ENCODE assay signal across 8 cellular contexts in the genomic region with DNA sequence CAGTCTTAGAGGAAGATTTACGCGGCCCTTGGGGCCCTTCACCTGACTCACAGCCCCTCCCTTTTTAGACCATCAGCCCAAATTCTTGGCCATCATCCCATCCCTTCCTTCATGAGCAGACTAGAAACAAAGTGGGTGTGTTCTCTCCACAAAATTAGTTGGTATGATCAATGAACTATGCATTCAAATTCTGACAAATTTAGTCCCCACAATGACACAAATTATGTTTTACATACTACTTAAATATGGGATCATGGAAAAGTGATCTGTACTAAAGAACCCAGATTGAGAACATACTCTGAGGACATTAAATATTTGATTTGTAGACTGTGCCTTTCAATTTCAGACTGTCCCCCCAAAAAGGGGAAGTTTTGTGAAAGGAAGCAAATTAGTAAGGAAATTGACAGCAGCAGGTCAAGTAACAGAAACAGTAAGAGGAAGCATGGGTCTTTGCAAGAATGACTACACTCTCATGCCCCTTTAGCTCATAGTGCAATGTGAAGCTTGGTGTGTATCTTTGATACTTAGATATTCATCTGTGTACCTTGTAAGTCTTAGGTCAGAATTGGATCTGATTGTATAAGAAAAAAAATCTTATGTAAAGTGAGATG.
A peak's percentile ranks its signal among the peaks of the same experiment; 100 is the strongest.
DNase-seq lines count a peak whose midpoint lies in the region; ATAC-seq lines count a peak whose summit lies in the region.

No MANE protein-coding gene starts in this region.

- peak overlapping the region; percentile 68 for H3K4me3 Mint-ChIP-seq in memory B cell

- H3K36me3 Mint-ChIP-seq in memory B cell: no peaks in the 10 kb centered on the region

- peak overlapping the region; percentile 100 for H3K27ac Mint-ChIP-seq in memory B cell

- H3K9me3 Mint-ChIP-seq in memory B cell: no peaks in the 10 kb centered on the region

- ATAC-seq in GM18499 (IDR thresholded peaks at IDR 0.05; ENCODE audit: insufficient read depth, unreplicated experiment) (peak; percentile 31), HG02588 (IDR thresholded peaks at IDR 0.05; ENCODE audit: unreplicated experiment) (peak; percentile 26), memory B cell (ENCODE audit: low read depth) (peak; percentile 41), GM19023 (IDR thresholded peaks at IDR 0.05; ENCODE audit: unreplicated experiment) (no peak)

- peaks cover 54% of the 10 kb centered on the region for H3K4me1 Mint-ChIP-seq in memory B cell

- no peaks in the 10 kb centered on the region for H3K27me3 Mint-ChIP-seq in memory B cell

- DNase-seq in MV-4-11 (lab: John Stamatoyannopoulos, UW) (peak; percentile 88), memory B cell (ENCODE audit: low spot score in 2 of 2) (peak in 1 of 2 donors; percentile 51), NCI-H2227 treated with DMSO at 0.1 percent for 48 hours (lab: John Stamatoyannopoulos, UW) (no peak), NCI-H748 treated with DMSO at 0.1 percent for 48 hours (lab: John Stamatoyannopoulos, UW) (no peak), EL (no peak)
